Comparison of ENCODE assay signal across 20 cellular contexts in the genomic region with DNA sequence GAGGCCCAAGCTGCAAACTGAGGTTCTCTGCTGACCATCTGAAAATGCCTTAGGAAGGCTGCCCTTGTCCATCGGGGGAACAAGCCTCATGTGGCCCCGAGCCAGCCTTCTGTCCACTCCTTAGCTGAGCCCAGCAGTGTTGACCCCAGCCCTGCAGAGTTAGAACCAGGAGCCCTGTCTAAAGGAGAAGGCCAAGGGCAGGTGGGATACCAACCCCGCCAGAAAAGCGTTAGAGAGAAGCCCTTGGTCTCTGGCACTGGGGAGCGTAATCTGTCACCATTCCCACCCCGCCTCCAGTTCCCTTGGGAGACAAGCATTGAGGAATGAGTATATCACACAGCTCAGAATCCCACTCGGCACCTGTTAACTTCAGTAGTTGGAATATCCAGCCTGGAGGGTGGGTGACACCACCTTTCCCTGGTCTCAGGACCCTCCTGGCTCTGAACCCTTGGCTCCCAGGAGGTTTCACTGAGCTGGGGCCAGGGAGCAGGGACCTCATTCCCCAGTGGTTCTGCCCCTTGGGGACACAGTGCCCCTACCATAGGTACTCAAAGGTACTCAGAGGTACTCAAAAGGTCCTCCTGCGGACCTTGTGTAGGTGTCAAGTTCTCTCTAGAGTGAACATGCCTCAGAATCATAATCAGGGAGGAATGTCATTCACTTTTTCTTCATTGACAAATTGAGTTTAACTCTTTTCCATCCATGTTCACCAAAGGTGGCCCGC. TPM values are rescaled to one million over a fixed set of nuclear protein-coding genes. Genes with fewer than 3 reads are reported as not detected.
DNase-seq lines count a peak whose midpoint lies in the region; ATAC-seq and TF ChIP-seq lines count a peak whose summit lies in the region.
"Had no signal": no experiment of that assay in that cellular context is flagged by ENCODE, and none has a peak within 500 bp of the region (broad histone marks: within the 10 kb centered on the region; RNA-seq: fewer than 3 reads in every experiment).

No MANE protein-coding gene starts in this region.

- H3K4me1 ChIP-seq in BLaER1: peaks cover 38% of the 10 kb centered on the region
- H3K4me1 ChIP-seq in ascending aorta: peaks cover 22 to 58% of the 10 kb centered on the region in 2 donors
- H3K4me1 ChIP-seq in left lung: peaks cover 51 to 89% of the 10 kb centered on the region in 2 donors
- no peaks in the 10 kb centered on the region for H3K4me1 ChIP-seq in smooth muscle cell (ENCODE audit: low read depth)
- H3K4me1 ChIP-seq in SK-N-SH (ENCODE audit: control insufficient read depth in 1 of 2, insufficient read depth in 2 of 2, low read depth in 1 of 2, low read length in 1 of 2): peaks cover 0 to 2% of the 10 kb centered on the region in 2 experiments; a peak in 1 of 4 replicates
- peaks cover 40% of the 10 kb centered on the region for H3K4me1 ChIP-seq in GM23248 (ENCODE audit: insufficient read depth)
- H3K4me1 ChIP-seq: HAP-1 had no signal

- peaks cover 88% of the 10 kb centered on the region for H3K36me3 ChIP-seq in BLaER1
- peaks cover 69 to 72% of the 10 kb centered on the region in 2 donors for H3K36me3 ChIP-seq in ascending aorta
- peaks cover 8 to 83% of the 10 kb centered on the region in 2 donors for H3K36me3 ChIP-seq in left lung
- peaks cover 47% of the 10 kb centered on the region for H3K36me3 ChIP-seq in smooth muscle cell (ENCODE audit: low read depth)
- H3K36me3 ChIP-seq in SK-N-SH (replicated peaks in 1 of 2; ENCODE audit: control insufficient read depth in 1 of 2, insufficient read depth in 2 of 2, low read length in 1 of 2): peaks cover 66 to 80% of the 10 kb centered on the region in 2 experiments
- H3K36me3 ChIP-seq in GM23248 (ENCODE audit: low read depth): peaks cover 40% of the 10 kb centered on the region; the same call in 1 of the 2 replicates
- H3K36me3 ChIP-seq: uterus had no signal

- H3K27ac ChIP-seq in BLaER1 (0 out of 2 replicates have a peak overlapping the region, but pooled peaks have one; percentile 57), ascending aorta (peak overlapping the region; percentile 93 to 96), left lung (peak overlapping the region; percentile 66), smooth muscle cell (ENCODE audit: low read depth) (peak overlapping the region; percentile 4), SK-N-SH (ENCODE audit: low read depth in 2 of 2, low read length in 1 of 2) (no peak overlapping the region), GM23248 (no peak overlapping the region)

- no peak overlapping the region for H2AFZ ChIP-seq in smooth muscle cell (ENCODE audit: low read depth)
- no peak overlapping the region for H2AFZ ChIP-seq in SK-N-SH (ENCODE audit: low read depth)
- H2AFZ ChIP-seq in GM23248: no peak overlapping the region

- no peaks in the 10 kb centered on the region for H3K27me3 ChIP-seq in BLaER1
- no peaks in the 10 kb centered on the region for H3K27me3 ChIP-seq in ascending aorta
- no peaks in the 10 kb centered on the region for H3K27me3 ChIP-seq in left lung
- H3K27me3 ChIP-seq in smooth muscle cell (ENCODE audit: low read depth): no peaks in the 10 kb centered on the region
- no peaks in the 10 kb centered on the region for H3K27me3 ChIP-seq in SK-N-SH (ENCODE audit: insufficient read depth)
- no peaks in the 10 kb centered on the region for H3K27me3 ChIP-seq in GM23248 (replicated peaks; ENCODE audit: insufficient read depth)
- H3K27me3 ChIP-seq: adrenal gland, uterus had no signal

- H3K9ac ChIP-seq in BLaER1: no peak overlapping the region
- H3K9ac ChIP-seq in smooth muscle cell (ENCODE audit: low read depth): no peak overlapping the region
- no peak overlapping the region for H3K9ac ChIP-seq in SK-N-SH
- no peak overlapping the region for H3K9ac ChIP-seq in GM23248

- in situ Hi-C loops in GM23248 (cut with MboI): no loop called here

- peaks cover 80% of the 10 kb centered on the region for H3F3A ChIP-seq in smooth muscle cell (ENCODE audit: low read depth)
- peaks cover 29% of the 10 kb centered on the region for H3F3A ChIP-seq in SK-N-SH (replicated peaks; ENCODE audit: insufficient read depth)
- H3F3A ChIP-seq in GM23248 (ENCODE audit: insufficient read depth): peaks cover 23% of the 10 kb centered on the region

- POLR2A ChIA-PET in SK-N-SH (lab: Yijun Ruan, JAX): interaction anchor here (0.8 kb wide), 1 partner anchor 15 kb away, joined by 3 read pairs; no protein-coding TSS in a partner anchor

- TF ChIP-seq CTCF in ascending aorta (IDR thresholded peaks at IDR 0.05) (no peak), left lung (IDR thresholded peaks at IDR 0.05) (no peak), smooth muscle cell (IDR thresholded peaks at IDR 0.05; ENCODE audit: borderline replicate concordance, insufficient read depth, poor library complexity, severe bottlenecking) (no peak), SK-N-SH (IDR thresholded peaks at IDR 0.05) (no peak), GM20000 (IDR thresholded peaks at IDR 0.05; ENCODE audit: extremely low read depth, missing control alignments) (no peak)

- TF ChIP-seq RAD21 in SK-N-SH (IDR thresholded peaks at IDR 0.05; ENCODE audit: low read length): no peak

- no peak for DNase-seq in ascending aorta (ENCODE audit: low spot score in 2 of 2)
- DNase-seq in left lung: no peak
- no peak for DNase-seq in smooth muscle cell (lab: John Stamatoyannopoulos, UW; ENCODE audit: unreplicated experiment)
- no peak for DNase-seq in SK-N-SH
- DNase-seq in GM23248: no peak
- no peak for DNase-seq in GM20000 (ENCODE audit: low spot score)
- DNase-seq: activated CD4-positive, alpha-beta memory T cell treated with anti-CD3 and anti-CD28 coated beads for 36 hours; head of caudate nucleus; naive thymus-derived CD4-positive, alpha-beta T cell; NCI-H1930; NCI-H524; PC-3; stimulated activated CD4-positive, alpha-beta T cell treated with anti-CD3 and anti-CD28 coated beads, Interleukin-1b, Interleukin-23, amount 100 ng/mL, for 48 hours; stimulated activated CD8-positive, alpha-beta memory T cell treated with anti-CD3 and anti-CD28 coated beads, Interleukin-4, amount 100 ng/mL, for 48 hours; SW 1271; uterus had no signal

- H4K20me1 ChIP-seq in BLaER1 (peaks cover 62% of the 10 kb centered on the region), smooth muscle cell (ENCODE audit: low read depth) (peaks cover 18% of the 10 kb centered on the region), SK-N-SH (ENCODE audit: insufficient read depth) (no peaks in the 10 kb centered on the region), GM23248 (ENCODE audit: insufficient read depth) (no peaks in the 10 kb centered on the region)

- H3K9me2 ChIP-seq in SK-N-SH: no peaks in the 10 kb centered on the region
- H3K9me2 ChIP-seq in GM23248 (ENCODE audit: insufficient read depth): no peaks in the 10 kb centered on the region

- intact Hi-C loops in ascending aorta (cut with DNase I): loop anchor here (2.0 to 5.0 kb wide), 3 partner anchors 13 to 265 kb away; no protein-coding TSS in a partner anchor
- intact Hi-C loops in left lung (cut with DNase I): no loop called here

- H3K79me2 ChIP-seq in smooth muscle cell (ENCODE audit: low read depth) (peaks cover 4% of the 10 kb centered on the region), SK-N-SH (ENCODE audit: insufficient read depth) (peaks cover 8% of the 10 kb centered on the region; the same call in 1 of the 2 replicates), GM23248 (ENCODE audit: insufficient read depth) (no peaks in the 10 kb centered on the region)

- CTCF ChIA-PET in SK-N-SH (lab: Yijun Ruan, JAX): no interaction called here

- no peak overlapping the region for H3K4me3 ChIP-seq in BLaER1
- H3K4me3 ChIP-seq in ascending aorta: peak overlapping the region in 1 of 2 donors; percentile 2
- no peak overlapping the region for H3K4me3 ChIP-seq in left lung
- no peak overlapping the region for H3K4me3 ChIP-seq in smooth muscle cell
- H3K4me3 ChIP-seq in SK-N-SH (ENCODE audit: low read depth in 2 of 2, low read length in 1 of 2): no peak overlapping the region
- no peak overlapping the region for H3K4me3 ChIP-seq in GM23248
- H3K4me3 ChIP-seq: adrenal gland, HAP-1, uterus had no signal

- ATAC-seq in left lung (peak; percentile 63), HG02840 (IDR thresholded peaks at IDR 0.05; ENCODE audit: low FRiP score, unreplicated experiment) (no peak)
- ATAC-seq: naive thymus-derived CD4-positive, alpha-beta T cell; PC-3 had no signal

- no peak for TF ChIP-seq EP300 in SK-N-SH (IDR thresholded peaks at IDR 0.05; ENCODE audit: borderline replicate concordance in 1 of 2, low read depth in 1 of 2, low read length in 1 of 2)

- peaks cover 52% of the 10 kb centered on the region for H3K9me3 ChIP-seq in BLaER1
- peaks cover 8 to 9% of the 10 kb centered on the region in 2 donors for H3K9me3 ChIP-seq in ascending aorta
- H3K9me3 ChIP-seq in left lung: peaks cover 0 to 5% of the 10 kb centered on the region in 2 donors
- H3K9me3 ChIP-seq in smooth muscle cell (replicated peaks; ENCODE audit: low read depth): no peaks in the 10 kb centered on the region
- 0 out of 2 replicates have a peak, but pooled peaks cover 7% of the 10 kb centered on the region for H3K9me3 ChIP-seq in SK-N-SH
- no peaks in the 10 kb centered on the region for H3K9me3 ChIP-seq in GM23248 (ENCODE audit: low read depth)
- H3K9me3 ChIP-seq: HAP-1, uterus had no signal

- WGBS in smooth muscle cell (ENCODE audit: low lambda C conversion rate): 98% methylated on average over 9 of the region's 9 CpGs
- 95% methylated on average over 9 of the region's 9 CpGs for WGBS in SK-N-SH (ENCODE audit: low lambda C conversion rate)
- 95 to 98% methylated on average over 9 of the region's 9 CpGs for WGBS in GM23248 (ENCODE audit: low coverage in 1 of 2, low lambda C conversion rate in 2 of 2, missing lambda C conversion rate in 2 of 2), 2 experiments

- peak overlapping the region; percentile 61; the same call in 1 of the 2 replicates for H3K4me2 ChIP-seq in BLaER1
- H3K4me2 ChIP-seq in smooth muscle cell: no peak overlapping the region
- H3K4me2 ChIP-seq in SK-N-SH: no peak overlapping the region
- H3K4me2 ChIP-seq in GM23248 (ENCODE audit: unreplicated experiment): no peak overlapping the region

TF ChIP-seq in SK-N-SH, 30 proteins besides CTCF, POLR2A, EP300 and RAD21 (continues in another document):
- no peak for TF ChIP-seq RCOR1 (IDR thresholded peaks at IDR 0.05; ENCODE audit: low read length)
- no peak for TF ChIP-seq FOSL2 (IDR thresholded peaks at IDR 0.05; ENCODE audit: borderline replicate concordance, low read depth)

RNA-seq across cellular contexts. Expression of gene ETS2, which starts 16.4 kb away (rescaled TPM):
- total RNA-seq in ascending aorta (113 TPM), left lung (100 to 1,000 TPM in 1 of 2 donors, 10 to 100 TPM in 1; 93.2 to 129 TPM), smooth muscle cell (77.0 and 77.7 TPM in 2 replicates)
- polyA plus RNA-seq in smooth muscle cell (63.8 and 65.9 TPM in 2 replicates), SK-N-SH (2012; rRNA removed) (14.2 and 16.3 TPM in 2 replicates), GM23248 (2016; fragmentation: Nextera tagmentation; extraction: Ambion mirVana) (7.3 and 7.9 TPM in 2 replicates)
- 11.4 and 13.6 TPM in 2 replicates for polyA plus RNA-seq in SK-N-SH (2012; cell fraction: cytosol; rRNA removed)
- polyA plus RNA-seq in SK-N-SH (2012; cell fraction: nucleus; rRNA removed): 26.5 and 30.4 TPM in 2 replicates
- total RNA-seq in GM23248 (2014; rRNA removed; shearing (Covaris generic)): 4.4 and 7.0 TPM in 2 replicates

Comparison
In these comparisons a context has a peak if more than half of its experiments do, and no peak if none do; other contexts are left out.
1. H3K27ac ChIP-seq: peak in BLaER1 (single experiment), ascending aorta (2 of 2), left lung (2 of 2) and smooth muscle cell (single experiment); none in SK-N-SH (0 of 2) and GM23248 (single experiment).